ENCODE assay signal across 8 cellular contexts in genomic region chr22:41801147-41801819, GRCh38. TPM values are rescaled to one million over a fixed set of nuclear protein-coding genes. Genes with fewer than 3 reads are reported as not detected.
DNase-seq lines count a peak whose midpoint lies in the region; ATAC-seq lines count a peak whose summit lies in the region.

No MANE protein-coding gene starts in this region.

- CTCF ChIA-PET in CD8-positive, alpha-beta memory T cell (lab: Charles Lee) = interaction anchor here (1.0 to 4.2 kb wide), 8 partner anchors 14 to 139 kb away, joined by 3 to 62 read pairs (median 14); no protein-coding TSS in a partner anchor

- no CpG with 5 or more reads among the region's 4 CpGs for WGBS in neuronal stem cell (ENCODE audit: extremely low coverage in 2 of 2, insufficient read length in 2 of 2, insufficient replicate concordance in 1 of 2), 2 donors

- POLR2A ChIA-PET in CD8-positive, alpha-beta memory T cell (lab: Charles Lee) = interaction anchor here (0.6 to 6.5 kb wide), 23 partner anchors 9 to 814 kb away, joined by 3 to 153 read pairs (median 6); partner anchors contain the start of genes CENPM, POLDIP3, SMDT1 and SNU13

- no peaks in the 10 kb centered on the region for H3K36me3 ChIP-seq in CD8-positive, alpha-beta memory T cell (ENCODE audit: insufficient read depth, low read length)
- H3K36me3 ChIP-seq in endocrine pancreas (ENCODE audit: control insufficient read depth, insufficient read depth, low read length) (no peaks in the 10 kb centered on the region), neuronal stem cell (replicated peaks in 1 of 2; ENCODE audit: control insufficient read depth in 2 of 2, insufficient read depth in 2 of 2, low read length in 2 of 2) (no peaks in the 10 kb centered on the region)

- no peaks in the 10 kb centered on the region for H3K9me3 Mint-ChIP-seq in CD8-positive, alpha-beta memory T cell

- peaks cover 0 to 29% (median 0%) of the 10 kb centered on the region in 3 donors for H3K36me3 Mint-ChIP-seq in CD8-positive, alpha-beta memory T cell

- no peak overlapping the region for H2BK15ac ChIP-seq in neuronal stem cell (ENCODE audit: low read length)

- peaks cover 3% of the 10 kb centered on the region for H3K79me1 ChIP-seq in neuronal stem cell (ENCODE audit: low read depth, low read length)

- H3K9me3 ChIP-seq in CD8-positive, alpha-beta memory T cell (ENCODE audit: low read length) = no peaks in the 10 kb centered on the region
- H3K9me3 ChIP-seq in endocrine pancreas (ENCODE audit: control insufficient read depth, low read length) (no peaks in the 10 kb centered on the region), neuronal stem cell (replicated peaks in 1 of 2; ENCODE audit: control insufficient read depth in 2 of 2, insufficient read depth in 1 of 2, low read depth in 1 of 2, low read length in 2 of 2) (no peaks in the 10 kb centered on the region)

- no peak overlapping the region for H2BK120ac ChIP-seq in neuronal stem cell (ENCODE audit: low read depth, low read length)

- H2AFZ ChIP-seq in neuronal stem cell (ENCODE audit: low read length) = peak overlapping the region; percentile 93

- H3K9ac ChIP-seq in endocrine pancreas (ENCODE audit: control insufficient read depth, insufficient read depth, low read length) = peak overlapping the region; percentile 55
- H3K9ac ChIP-seq in neuronal stem cell (ENCODE audit: low read depth, low read length, poor library complexity) = peak overlapping the region; percentile 87

- no peak overlapping the region for H2BK5ac ChIP-seq in neuronal stem cell (ENCODE audit: low read length)

- H3K18ac ChIP-seq in neuronal stem cell (ENCODE audit: low read length) = no peak overlapping the region

- H3K27ac Mint-ChIP-seq in CD8-positive, alpha-beta memory T cell = peak overlapping the region; percentile 89 to 100 (median 98)

- H3K4ac ChIP-seq in neuronal stem cell (ENCODE audit: low read length) = no peak overlapping the region

- DNase-seq in CD8-positive, alpha-beta memory T cell = peak in 1 of 5 donors; percentile 9
- DNase-seq in NAMALWA (ENCODE audit: low spot score) (peak; percentile 24), neuronal stem cell (ENCODE audit: low spot score) (no peak), NCI-H128 (lab: John Stamatoyannopoulos, UW; ENCODE audit: unreplicated experiment) (no peak), cerebellar nuclear complex (lab: John Stamatoyannopoulos, UW) (no peak)
- no peak for DNase-seq in stimulated activated CD4-positive, alpha-beta T cell treated with anti-CD3 and anti-CD28 coated beads, Interleukin-2, amount 100 ng/mL, for 24 hours

- no peaks in the 10 kb centered on the region for H3K27me3 ChIP-seq in CD8-positive, alpha-beta memory T cell (ENCODE audit: insufficient read depth, low read length, poor library complexity, severe bottlenecking)
- H3K27me3 ChIP-seq in endocrine pancreas (ENCODE audit: control insufficient read depth, insufficient read depth, low read length) (no peaks in the 10 kb centered on the region), neuronal stem cell (ENCODE audit: control insufficient read depth in 3 of 3, insufficient read depth in 3 of 3, low read depth in 1 of 3, low read length in 3 of 3) (no peaks in the 10 kb centered on the region)

- no peak overlapping the region for H2AK5ac ChIP-seq in neuronal stem cell (ENCODE audit: low read depth, low read length)

- no peak overlapping the region for H4K8ac ChIP-seq in neuronal stem cell (ENCODE audit: low read depth, low read length)

- no peak overlapping the region for H4K91ac ChIP-seq in neuronal stem cell (ENCODE audit: low read depth, low read length, poor library complexity)

- peak overlapping the region; percentile 65 for H3K4me2 ChIP-seq in neuronal stem cell (ENCODE audit: insufficient read depth, low read length, poor library complexity, severe bottlenecking)

- no peak overlapping the region for H3K14ac ChIP-seq in neuronal stem cell (ENCODE audit: low read length)

- H3K27me3 Mint-ChIP-seq in CD8-positive, alpha-beta memory T cell = no peaks in the 10 kb centered on the region

- no peak overlapping the region for H2BK12ac ChIP-seq in neuronal stem cell (ENCODE audit: low read length)

- H3K4me3 Mint-ChIP-seq in CD8-positive, alpha-beta memory T cell = peak overlapping the region; percentile 87 to 99 (median 94)

- no peak for ATAC-seq in HG02885 (IDR thresholded peaks at IDR 0.05; ENCODE audit: poor library complexity, unreplicated experiment)

- peak overlapping the region; percentile 96 for H3K27ac ChIP-seq in CD8-positive, alpha-beta memory T cell (ENCODE audit: low read depth, low read length)
- H3K27ac ChIP-seq in neuronal stem cell (replicated peaks; ENCODE audit: low read length) = no peak overlapping the region

- peak overlapping the region; percentile 96 for H3K4me3 ChIP-seq in CD8-positive, alpha-beta memory T cell (ENCODE audit: low read length)
- H3K4me3 ChIP-seq in endocrine pancreas (ENCODE audit: control insufficient read depth, insufficient read depth, low read length) (peak overlapping the region; percentile 85), neuronal stem cell (ENCODE audit: low read length in 2 of 2) (peak overlapping the region; percentile 67 to 92)

- H3K23ac ChIP-seq in neuronal stem cell (ENCODE audit: low read depth, low read length, poor library complexity) = no peak overlapping the region

- peaks cover 33% of the 10 kb centered on the region for H3K4me1 ChIP-seq in CD8-positive, alpha-beta memory T cell (ENCODE audit: insufficient read depth, low read length)
- peaks cover 8% of the 10 kb centered on the region for H3K4me1 ChIP-seq in endocrine pancreas (ENCODE audit: control insufficient read depth, insufficient read depth, low read length)
- peaks cover 8 to 9% of the 10 kb centered on the region in 2 donors for H3K4me1 ChIP-seq in neuronal stem cell (ENCODE audit: control insufficient read depth in 2 of 2, insufficient read depth in 1 of 2, low read depth in 1 of 2, low read length in 2 of 2)

- H3K4me1 Mint-ChIP-seq in CD8-positive, alpha-beta memory T cell = peaks cover 28 to 61% (median 44%) of the 10 kb centered on the region in 3 donors

RNA-seq across cellular contexts. Expression of gene CCDC134, which starts 0.8 kb away (rescaled TPM):
- total RNA-seq in CD8-positive, alpha-beta memory T cell = 10 to 100 TPM; 17.9 to 19.9 TPM
- 5.5 TPM for polyA plus RNA-seq in CD8-positive, alpha-beta memory T cell
- 6.9 TPM for polyA plus RNA-seq in neuronal stem cell (2013, experiment 1 of 2)
- 7.1 TPM for polyA plus RNA-seq in neuronal stem cell (2013, experiment 2 of 2)

RNA-seq across cellular contexts. Expression of gene SREBF2, which starts 31.6 kb away (rescaled TPM):
- 10 to 100 TPM; 85.1 to 87.1 TPM for total RNA-seq in CD8-positive, alpha-beta memory T cell
- polyA plus RNA-seq in CD8-positive, alpha-beta memory T cell = 24.5 TPM
- polyA plus RNA-seq in neuronal stem cell (2013, experiment 1 of 2) = 115 TPM
- 114 TPM for polyA plus RNA-seq in neuronal stem cell (2013, experiment 2 of 2)
